ENCODE assay signal across 30 cellular contexts in genomic region chr10:59977486-59977885, GRCh38.
"Had no signal": no experiment of that assay in that cellular context is flagged by ENCODE, and none has a peak within 500 bp of the region (broad histone marks: within the 10 kb centered on the region; RNA-seq: fewer than 3 reads in every experiment).

No MANE protein-coding gene starts in this region.

- H3K4me3 ChIP-seq: ascending aorta, coronary artery, dorsolateral prefrontal cortex, heart left ventricle had no signal

- H3K27me3 Mint-ChIP-seq: activated B cell treated with CpG ODN at 0.5 μM for 24 hours; activated CD8-positive, alpha-beta T cell treated with anti-CD3 and anti-CD28 coated beads for 36 hours; central memory CD8-positive, alpha-beta T cell; dendritic cell treated with granulocyte-macrophage colony-stimulating factor and Interleukin-4, amounts not matched to agents 40 ng/mL and 50 ng/mL, for 4 days; T-helper 17 cell had no signal

- H3K4me1 ChIP-seq: ascending aorta, heart left ventricle had no signal

- H3K27me3 ChIP-seq: ascending aorta, brain microvascular endothelial cell, dorsolateral prefrontal cortex, heart left ventricle had no signal

- FAIRE-seq: bronchial epithelial cell, frontal cortex had no signal

- H3K4me3 Mint-ChIP-seq: activated B cell treated with CpG ODN at 0.5 μM for 24 hours; activated CD8-positive, alpha-beta T cell treated with anti-CD3 and anti-CD28 coated beads for 36 hours; activated naive CD4-positive, alpha-beta T cell treated with anti-CD3 and anti-CD28 coated beads, Interleukin-2, amount 10 ng/mL, durations not matched to agents 7 days and 5 days; activated naive CD8-positive, alpha-beta T cell treated with anti-CD3 and anti-CD28 coated beads, Interleukin-2, amount 10 ng/mL, durations not matched to agents 7 days and 5 days; central memory CD8-positive, alpha-beta T cell; dendritic cell treated with granulocyte-macrophage colony-stimulating factor and Interleukin-4, amounts not matched to agents 40 ng/mL and 50 ng/mL, for 4 days; endodermal cell; T-helper 17 cell; T-helper 2 cell treated with Interferon-gamma antibody and Interleukin-4, amounts not matched to agents 5 μg/mL and 100 μg/mL, for 36 hours had no signal

- H3K36me3 Mint-ChIP-seq: activated naive CD4-positive, alpha-beta T cell treated with anti-CD3 and anti-CD28 coated beads, Interleukin-2, amount 10 ng/mL, durations not matched to agents 7 days and 5 days had no signal

- H3K27ac ChIP-seq: ascending aorta, brain microvascular endothelial cell, coronary artery, dorsolateral prefrontal cortex, heart left ventricle, WERI-Rb-1 had no signal

- H3K36me3 ChIP-seq: ascending aorta, brain microvascular endothelial cell, heart left ventricle, WERI-Rb-1 had no signal

- H3K4me1 Mint-ChIP-seq: activated B cell treated with CpG ODN at 0.5 μM for 24 hours; activated naive CD4-positive, alpha-beta T cell treated with anti-CD3 and anti-CD28 coated beads, Interleukin-2, amount 10 ng/mL, durations not matched to agents 7 days and 5 days; activated naive CD8-positive, alpha-beta T cell treated with anti-CD3 and anti-CD28 coated beads, Interleukin-2, amount 10 ng/mL, durations not matched to agents 7 days and 5 days; central memory CD8-positive, alpha-beta T cell; T-helper 17 cell had no signal

- H3K27ac Mint-ChIP-seq: activated B cell treated with CpG ODN at 0.5 μM for 24 hours; activated CD8-positive, alpha-beta T cell treated with anti-CD3 and anti-CD28 coated beads for 36 hours; activated naive CD4-positive, alpha-beta T cell treated with anti-CD3 and anti-CD28 coated beads, Interleukin-2, amount 10 ng/mL, durations not matched to agents 7 days and 5 days; activated naive CD4-positive, alpha-beta T cell treated with anti-CD3 and anti-CD28 coated beads, Interleukin-2, amount 50 U/mL, for 72 hours; activated naive CD8-positive, alpha-beta T cell treated with anti-CD3 and anti-CD28 coated beads, Interleukin-2, amount 10 ng/mL, durations not matched to agents 7 days and 5 days; dendritic cell treated with granulocyte-macrophage colony-stimulating factor and Interleukin-4, amounts not matched to agents 40 ng/mL and 50 ng/mL, for 4 days; endodermal cell; T-helper 17 cell; T-helper 2 cell treated with Interferon-gamma antibody and Interleukin-4, amounts not matched to agents 5 μg/mL and 100 μg/mL, for 36 hours had no signal

- DNase-seq: activated B cell treated with CpG ODN at 0.5 μM for 24 hours; activated CD4-positive, alpha-beta T cell treated with anti-CD3 and anti-CD28 coated beads for 48 hours; activated CD4-positive, alpha-beta T cell treated with anti-CD3 and anti-CD28 coated beads, Interleukin-2, amount 50 U/mL, for 1 hour; activated CD4-positive, alpha-beta T cell treated with anti-CD3 and anti-CD28 coated beads, Interleukin-2, amount 50 U/mL, for 48 hours; activated CD8-positive, alpha-beta memory T cell treated with anti-CD3 and anti-CD28 coated beads for 24 hours; activated CD8-positive, alpha-beta T cell treated with anti-CD3 and anti-CD28 coated beads for 36 hours; activated gamma-delta T cell; activated naive CD4-positive, alpha-beta T cell; activated naive CD4-positive, alpha-beta T cell treated with anti-CD3 and anti-CD28 coated beads, Interleukin-2, amount 10 ng/mL, durations not matched to agents 7 days and 5 days; activated naive CD8-positive, alpha-beta T cell treated with anti-CD3 and anti-CD28 coated beads, Interleukin-2, amount 10 ng/mL, durations not matched to agents 7 days and 5 days; activated T-cell treated with anti-CD3 and anti-CD28 coated beads, Interleukin-2, amount 50 U/mL, for 48 hours; brain microvascular endothelial cell; dorsolateral prefrontal cortex; effector memory CD4-positive, alpha-beta T cell; endodermal cell; foreskin fibroblast; heart left ventricle; T-helper 17 cell; T1000; WERI-Rb-1 had no signal

- ATAC-seq: activated CD4-positive, CD25-positive, alpha-beta regulatory T cell treated with anti-CD3 and anti-CD28 coated beads, Interleukin-2, amount 50 U/mL, for 24 hours; activated CD8-positive, alpha-beta T cell treated with anti-CD3 and anti-CD28 coated beads for 36 hours; activated naive CD4-positive, alpha-beta T cell treated with anti-CD3 and anti-CD28 coated beads, Interleukin-2, amount 50 U/mL, for 72 hours; esophagus mucosa; heart left ventricle; T-helper 17 cell had no signal
